Comparison of ENCODE assay signal across 10 cellular contexts in genomic region chr17:76120658-76121008, GRCh38. TPM values are rescaled to one million over a fixed set of nuclear protein-coding genes. Genes with fewer than 3 reads are reported as not detected.
A peak's percentile ranks its signal among the peaks of the same experiment; 100 is the strongest.
DNase-seq lines count a peak whose midpoint lies in the region; ATAC-seq, FAIRE-seq and TF ChIP-seq lines count a peak whose summit lies in the region.
"Had no signal": no experiment of that assay in that cellular context is flagged by ENCODE, and none has a peak within 500 bp of the region (broad histone marks: within the 10 kb centered on the region; RNA-seq: fewer than 3 reads in every experiment).

No MANE protein-coding gene starts in this region.

- H3K27ac ChIP-seq in GM23338 (ENCODE audit: low read depth) (no peak overlapping the region), H1 (ENCODE audit: low read depth, low read length) (no peak overlapping the region), testis (no peak overlapping the region)

- TF ChIP-seq POLR2A in H1 (IDR thresholded peaks at IDR 0.05; ENCODE audit: control extremely low read depth in 1 of 2, low read depth in 2 of 2, low read length in 2 of 2) (no peak), testis (IDR thresholded peaks at IDR 0.05) (no peak)

- peak overlapping the region; percentile 47; the same call in 1 of the 2 replicates for H2BK5ac ChIP-seq in H1 (ENCODE audit: low read depth, low read length)

- intact Hi-C loops in testis (cut with DNase I; ENCODE audit: low total_unique reads): loop anchor here (5.0 kb wide), 1 partner anchor 162 kb away; no protein-coding TSS in a partner anchor

- no peak overlapping the region; a peak in 2 of 7 replicates for H3K9ac ChIP-seq in H1 (replicated peaks in 1 of 4; ENCODE audit: extremely low read depth in 1 of 4, low read depth in 3 of 4, low read length in 3 of 4)

- no peak overlapping the region for H4K91ac ChIP-seq in H1 (replicated peaks; ENCODE audit: insufficient read length, low read length)

- ATAC-seq in GM23338: no peak

- no peak overlapping the region for H3K4ac ChIP-seq in H1 (replicated peaks; ENCODE audit: insufficient read length, low read depth, low read length)

- peaks cover 25% of the 10 kb centered on the region for H3K4me1 Mint-ChIP-seq in GM23338

- H3K36me3 ChIP-seq in GM23338 (ENCODE audit: insufficient read depth) (no peaks in the 10 kb centered on the region), H1 (ENCODE audit: control insufficient read depth in 2 of 4, insufficient read depth in 4 of 4, low read length in 3 of 4) (no peaks in the 10 kb centered on the region), testis (ENCODE audit: low read depth, missing control alignments) (no peaks in the 10 kb centered on the region)
- H3K36me3 ChIP-seq: thyroid gland had no signal

- H3K36me3 Mint-ChIP-seq in GM23338 (ENCODE audit: low read depth): no peaks in the 10 kb centered on the region

- POLR2A ChIA-PET in H1 (lab: Charles Lee; ENCODE audit: partially characterized antibody): interaction anchor here (0.8 to 5.4 kb wide), 5 partner anchors 14 to 329 kb away, joined by 3 to 70 read pairs (median 5); partner anchors contain the start of genes EXOC7 and FOXJ1

- H3K9me2 ChIP-seq in GM23338 (ENCODE audit: insufficient read depth): no peaks in the 10 kb centered on the region

- H3K23me2 ChIP-seq in H1 (ENCODE audit: low read depth, low read length): peaks cover 2% of the 10 kb centered on the region; the same call in 1 of the 2 replicates

- H3K9me3 Mint-ChIP-seq in GM23338: no peaks in the 10 kb centered on the region; the same call in 2 of the 3 replicates
- H3K9me3 Mint-ChIP-seq: nephron had no signal

- TF ChIP-seq EP300 in H1 (IDR thresholded peaks at IDR 0.05; ENCODE audit: borderline replicate concordance in 1 of 2, low read depth in 2 of 2, low read length in 2 of 2): no peak

- TF ChIP-seq RAD21 in H1 (IDR thresholded peaks at IDR 0.05 in 1 of 2, conservative IDR thresholded peaks at IDR 0.05 in 1 of 2; ENCODE audit: low read depth in 2 of 2, low read length in 2 of 2): no peak

- H2BK12ac ChIP-seq in H1 (ENCODE audit: low read depth, low read length): peak overlapping the region; percentile 79; the same call in 1 of the 2 replicates

- no peak overlapping the region for H4K8ac ChIP-seq in H1 (ENCODE audit: extremely low read depth, insufficient read depth, low read length)

- H4K5ac ChIP-seq in H1 (ENCODE audit: insufficient read length, low read depth, low read length): no peak overlapping the region

- no peak overlapping the region for H3K56ac ChIP-seq in H1 (replicated peaks; ENCODE audit: insufficient read length, low read depth, low read length)

- peak overlapping the region; percentile 8; the same call in 1 of the 2 replicates for H2BK20ac ChIP-seq in H1 (ENCODE audit: low read length)

- no peak for FAIRE-seq in H1 (lab: Jason Lieb, UNC)

- H3K4me2 ChIP-seq in GM23338 (peak overlapping the region; percentile 68), H1 (ENCODE audit: insufficient read depth in 1 of 2, low read depth in 2 of 2, low read length in 2 of 2) (peak overlapping the region; percentile 5 to 53; a peak in 3 of 4 replicates)

- H3K27ac Mint-ChIP-seq in GM23338: peak overlapping the region; percentile 37; the same call in 1 of the 2 replicates

- no peak overlapping the region for H2BK120ac ChIP-seq in H1 (replicated peaks; ENCODE audit: low read depth, low read length)

- no peaks in the 10 kb centered on the region for H3K79me1 ChIP-seq in H1 (ENCODE audit: low read depth, low read length)

- H3K27me3 ChIP-seq in GM23338 (ENCODE audit: insufficient read depth) (0 out of 2 replicates have a peak, but pooled peaks cover 4% of the 10 kb centered on the region), H1 (replicated peaks in 1 of 4; ENCODE audit: control insufficient read depth in 3 of 4, extremely low read depth in 1 of 4, insufficient read depth in 3 of 4, low read length in 3 of 4) (peaks cover 0 to 13% (median 7%) of the 10 kb centered on the region in 4 experiments; a peak in 4 of 7 replicates), testis (no peaks in the 10 kb centered on the region)
- H3K27me3 ChIP-seq: thyroid gland had no signal

- H3K23ac ChIP-seq in H1 (ENCODE audit: insufficient read length): no peak overlapping the region

- no peak for DNase-seq in GM23338 (ENCODE audit: low spot score)
- DNase-seq in H1 (ENCODE audit: low read depth in 1 of 2, low spot score in 2 of 2): no peak
- no peak for DNase-seq in testis
- DNase-seq in LoVo (ENCODE audit: low spot score): no peak
- DNase-seq: Calu3, left colon, thyroid gland had no signal

- H3K14ac ChIP-seq in H1 (ENCODE audit: insufficient read length): no peak overlapping the region

- TF ChIP-seq CTCF in GM23338 (conservative IDR thresholded peaks at IDR 0.05; ENCODE audit: low read depth in 2 of 2) (no peak), H1 (IDR thresholded peaks at IDR 0.05; ENCODE audit: control extremely low read depth in 1 of 3, insufficient read depth in 1 of 3, low read depth in 1 of 3, low read length in 3 of 3) (no peak), testis (IDR thresholded peaks at IDR 0.05) (no peak)

- no peak overlapping the region for H3K18ac ChIP-seq in H1 (ENCODE audit: extremely low read depth, low read length)

- CTCF ChIA-PET in H1 (lab: Charles Lee; ENCODE audit: partially characterized antibody): interaction anchor here (0.8 to 41.5 kb wide), 18 partner anchors 11 to 331 kb away, joined by 3 to 778 read pairs (median 6); partner anchors contain the start of genes FOXJ1, GALR2 and QRICH2

- H3K9me3 ChIP-seq in H1 (ENCODE audit: insufficient read depth in 2 of 2, low read depth in 1 of 2, low read length in 1 of 2) (no peaks in the 10 kb centered on the region), testis (no peaks in the 10 kb centered on the region)
- H3K9me3 ChIP-seq: thyroid gland had no signal

- peaks cover 29% of the 10 kb centered on the region; the same call in 1 of the 2 replicates for H3K4me1 ChIP-seq in GM23338 (ENCODE audit: insufficient read depth)
- H3K4me1 ChIP-seq in H1 (replicated peaks in 1 of 4; ENCODE audit: control insufficient read depth in 3 of 4, insufficient read depth in 4 of 4, low read length in 3 of 4): peaks cover 7 to 32% (median 19%) of the 10 kb centered on the region in 4 experiments
- H3K4me1 ChIP-seq in testis: peaks cover 6% of the 10 kb centered on the region

- 73% methylated on average over 5 of the region's 5 CpGs; no CpG with 5 or more reads in 1 of the 2 experiments for WGBS in H1 (ENCODE audit: extremely low coverage in 1 of 2, insufficient coverage in 1 of 2, insufficient read length in 1 of 2, insufficient replicate concordance in 2 of 2, low coverage in 1 of 2, low lambda C conversion rate in 2 of 2, missing lambda C conversion rate in 1 of 2), 2 experiments
- 84 to 87% methylated on average over 5 of the region's 5 CpGs for WGBS in testis, 2 donors

- H3K79me2 ChIP-seq in GM23338 (replicated peaks; ENCODE audit: insufficient read depth): no peaks in the 10 kb centered on the region
- H3K79me2 ChIP-seq in H1 (ENCODE audit: control insufficient read depth in 1 of 2, insufficient read depth in 2 of 2, low read length in 2 of 2): no peaks in the 10 kb centered on the region

- H4K20me1 ChIP-seq in GM23338 (replicated peaks; ENCODE audit: insufficient read depth) (no peaks in the 10 kb centered on the region), H1 (replicated peaks in 1 of 2; ENCODE audit: control insufficient read depth in 1 of 2, insufficient read depth in 2 of 2, low read length in 2 of 2) (no peaks in the 10 kb centered on the region)

- H3K4me3 ChIP-seq in GM23338 (no peak overlapping the region), H1 (ENCODE audit: extremely low read depth in 1 of 4, insufficient read depth in 2 of 4, low read depth in 3 of 4, low read length in 4 of 4) (peak overlapping the region in 3 of 4 experiments; percentile 5 to 48 (median 19); a peak in 2 of 8 replicates), testis (no peak overlapping the region)
- H3K4me3 ChIP-seq: thyroid gland had no signal

- H2AFZ ChIP-seq in GM23338: peak overlapping the region; percentile 81; the same call in 1 of the 2 replicates
- no peak overlapping the region for H2AFZ ChIP-seq in H1 (ENCODE audit: low read length)

- H2AK5ac ChIP-seq in H1 (ENCODE audit: low read depth, low read length): no peak overlapping the region

- H3K27me3 Mint-ChIP-seq in GM23338 (ENCODE audit: insufficient read depth, low read depth, poor library complexity): peaks cover 24% of the 10 kb centered on the region

- H3K4me3 Mint-ChIP-seq in GM23338: peak overlapping the region; percentile 33
- H3K4me3 Mint-ChIP-seq: nephron had no signal

- peaks cover 14% of the 10 kb centered on the region for H3F3A ChIP-seq in GM23338 (replicated peaks; ENCODE audit: low read depth)

- 0 out of 2 replicates have a peak overlapping the region, but pooled peaks have one; percentile 88 for H2BK15ac ChIP-seq in H1 (ENCODE audit: low read length)

RNA-seq across cellular contexts. Expression of gene EXOC7, which starts 17.0 kb away (rescaled TPM):
- total RNA-seq in GM23338 (2014; rRNA removed; shearing (Covaris generic)): 65.9 and 75.4 TPM in 2 replicates
- 77.4 and 77.5 TPM in 2 replicates for polyA plus RNA-seq in GM23338 (2016; fragmentation: Nextera tagmentation; extraction: Ambion mirVana)
- total RNA-seq in H1 (2021; fragmentation: NEBNext Ultra II Directional; extraction: Animal tissue kit (Norgen Biotek cat#: 25700)): 92.6 and 95.3 TPM in 2 replicates
- 77.1 and 83.3 TPM in 2 replicates for polyA plus RNA-seq in H1 (2011; rRNA removed)
- polyA plus RNA-seq in H1 (2011; cell fraction: cytosol; rRNA removed): 73.6 TPM
- 231 TPM for polyA plus RNA-seq in H1 (2011; cell fraction: nucleus; rRNA removed)
- polyA plus RNA-seq in H1 (2012, experiment 1 of 2): 53.1 to 105 TPM (median 63.0 TPM) in 4 replicates
- 42.5 TPM for polyA plus RNA-seq in H1 (2012, experiment 2 of 2)
- 44.0 TPM for polyA plus RNA-seq in H1 (2013, experiment 1 of 2)
- 43.4 TPM for polyA plus RNA-seq in H1 (2013, experiment 2 of 2)
- polyA minus RNA-seq in H1 (2011; rRNA and poly(A)+ RNA removed): 129 and 130 TPM in 2 replicates
- polyA minus RNA-seq in H1 (2011; cell fraction: cytosol; rRNA and poly(A)+ RNA removed): 56.7 TPM
- 113 TPM for polyA minus RNA-seq in H1 (2011; cell fraction: nucleus; rRNA and poly(A)+ RNA removed)
- 100 to 1,000 TPM; 138 TPM for total RNA-seq in testis
- polyA plus RNA-seq in testis (ENCODE audit: insufficient read depth, low read depth, low replicate concordance): 99.1 TPM

RNA-seq across cellular contexts. Expression of gene FOXJ1, which starts 20.4 kb away (rescaled TPM):
- 8.7 and 12.3 TPM in 2 replicates for total RNA-seq in GM23338 (2014; rRNA removed; shearing (Covaris generic))
- polyA plus RNA-seq in GM23338 (2016; fragmentation: Nextera tagmentation; extraction: Ambion mirVana) (2.3 and 2.8 TPM in 2 replicates), H1 (2011; rRNA removed) (4.6 and 4.7 TPM in 2 replicates), testis (ENCODE audit: insufficient read depth, low read depth, low replicate concordance) (30.5 TPM)
- total RNA-seq in H1 (2021; fragmentation: NEBNext Ultra II Directional; extraction: Animal tissue kit (Norgen Biotek cat#: 25700)): 4.9 and 5.4 TPM in 2 replicates
- polyA plus RNA-seq in H1 (2011; cell fraction: cytosol; rRNA removed): 3.7 TPM
- 3.7 TPM for polyA plus RNA-seq in H1 (2011; cell fraction: nucleus; rRNA removed)
- polyA plus RNA-seq in H1 (2012, experiment 1 of 2): 3.2 to 6.3 TPM (median 4.8 TPM) in 4 replicates
- 4.5 TPM for polyA plus RNA-seq in H1 (2012, experiment 2 of 2)
- polyA plus RNA-seq in H1 (2013, experiment 1 of 2): 5.4 TPM
- 5.7 TPM for polyA plus RNA-seq in H1 (2013, experiment 2 of 2)
- 1.3 TPM in 2 replicates for polyA minus RNA-seq in H1 (2011; rRNA and poly(A)+ RNA removed)
- polyA minus RNA-seq in H1 (2011; cell fraction: cytosol; rRNA and poly(A)+ RNA removed): 3.4 TPM
- polyA minus RNA-seq in H1 (2011; cell fraction: nucleus; rRNA and poly(A)+ RNA removed): 2.7 TPM
- total RNA-seq in testis: 10 to 100 TPM; 22.9 to 29.4 TPM
- total RNA-seq: Calu3, Right ventricle myocardium inferior had no signal

RNA-seq across cellular contexts. Expression of gene ZACN, which starts 41.7 kb away (rescaled TPM):
- total RNA-seq in GM23338 (2014; rRNA removed; shearing (Covaris generic)): not detected in 2 replicates
- 0.47 and 0.82 TPM in 2 replicates for polyA plus RNA-seq in GM23338 (2016; fragmentation: Nextera tagmentation; extraction: Ambion mirVana)
- total RNA-seq in H1 (2021; fragmentation: NEBNext Ultra II Directional; extraction: Animal tissue kit (Norgen Biotek cat#: 25700)): 0.26 TPM in 1 of 2 replicates, not detected in the other
- not detected in 2 replicates for polyA plus RNA-seq in H1 (2011; rRNA removed)
- polyA plus RNA-seq in H1 (2011; cell fraction: cytosol; rRNA removed): 0.03 TPM
- polyA plus RNA-seq in H1 (2011; cell fraction: nucleus; rRNA removed): 0.33 TPM
- 9.6 to 20.9 TPM (median 19.9 TPM) in 4 replicates for polyA plus RNA-seq in H1 (2012, experiment 1 of 2)
- 16.5 TPM for polyA plus RNA-seq in H1 (2012, experiment 2 of 2)
- polyA plus RNA-seq in H1 (2013, experiment 1 of 2): not detected
- not detected for polyA plus RNA-seq in H1 (2013, experiment 2 of 2)
- not detected in 2 replicates for polyA minus RNA-seq in H1 (2011; rRNA and poly(A)+ RNA removed)
- polyA minus RNA-seq in H1 (2011; cell fraction: cytosol; rRNA and poly(A)+ RNA removed): not detected
- polyA minus RNA-seq in H1 (2011; cell fraction: nucleus; rRNA and poly(A)+ RNA removed): 0.60 TPM
- under 1 TPM in 1 of 2 donors, not detected in 1; 0.31 TPM for total RNA-seq in testis
- 0.13 TPM for polyA plus RNA-seq in testis (ENCODE audit: insufficient read depth, low read depth, low replicate concordance)
- total RNA-seq: Right ventricle myocardium inferior, skeletal muscle tissue had no signal

RNA-seq across cellular contexts. Expression of gene GALR2, which starts 46.1 kb away (rescaled TPM):
- 0.70 and 2.2 TPM in 2 replicates for total RNA-seq in GM23338 (2014; rRNA removed; shearing (Covaris generic))
- 0.50 and 0.80 TPM in 2 replicates for polyA plus RNA-seq in GM23338 (2016; fragmentation: Nextera tagmentation; extraction: Ambion mirVana)
- total RNA-seq in H1 (2021; fragmentation: NEBNext Ultra II Directional; extraction: Animal tissue kit (Norgen Biotek cat#: 25700)): 0.86 and 1.0 TPM in 2 replicates
- 2.2 and 2.5 TPM in 2 replicates for polyA plus RNA-seq in H1 (2011; rRNA removed)
- polyA plus RNA-seq in H1 (2011; cell fraction: cytosol; rRNA removed): 1.1 TPM
- polyA plus RNA-seq in H1 (2011; cell fraction: nucleus; rRNA removed): 1.3 TPM
- 0.43 to 0.55 TPM (median 0.53 TPM) in 3 of 4 replicates, not detected in the other for polyA plus RNA-seq in H1 (2012, experiment 1 of 2)
- polyA plus RNA-seq in H1 (2012, experiment 2 of 2): 0.34 TPM
- polyA plus RNA-seq in H1 (2013, experiment 1 of 2): 0.65 TPM
- 0.75 TPM for polyA plus RNA-seq in H1 (2013, experiment 2 of 2)
- not detected in 2 replicates for polyA minus RNA-seq in H1 (2011; rRNA and poly(A)+ RNA removed)
- polyA minus RNA-seq in H1 (2011; cell fraction: cytosol; rRNA and poly(A)+ RNA removed): not detected
- not detected for polyA minus RNA-seq in H1 (2011; cell fraction: nucleus; rRNA and poly(A)+ RNA removed)
- 1 to 10 TPM in 1 of 2 donors, under 1 TPM in 1; 0.31 to 1.6 TPM for total RNA-seq in testis
- 0.47 TPM for polyA plus RNA-seq in testis (ENCODE audit: insufficient read depth, low read depth, low replicate concordance)
- total RNA-seq: left colon, Right ventricle myocardium inferior, skeletal muscle tissue, thyroid gland had no signal

RNA-seq across cellular contexts. Expression of gene SRP68, which starts 48.3 kb away (rescaled TPM):
- total RNA-seq in GM23338 (2014; rRNA removed; shearing (Covaris generic)): 60.3 and 62.8 TPM in 2 replicates
- polyA plus RNA-seq in GM23338 (2016; fragmentation: Nextera tagmentation; extraction: Ambion mirVana) (30.7 and 34.2 TPM in 2 replicates), H1 (2011; rRNA removed) (50.0 and 57.7 TPM in 2 replicates), testis (ENCODE audit: insufficient read depth, low read depth, low replicate concordance) (79.6 TPM)
- total RNA-seq in H1 (2021; fragmentation: NEBNext Ultra II Directional; extraction: Animal tissue kit (Norgen Biotek cat#: 25700)): 83.5 and 84.6 TPM in 2 replicates
- 60.9 TPM for polyA plus RNA-seq in H1 (2011; cell fraction: cytosol; rRNA removed)
- polyA plus RNA-seq in H1 (2011; cell fraction: nucleus; rRNA removed): 48.2 TPM
- 70.6 to 85.2 TPM (median 74.1 TPM) in 4 replicates for polyA plus RNA-seq in H1 (2012, experiment 1 of 2)
- 17.8 TPM for polyA plus RNA-seq in H1 (2012, experiment 2 of 2)
- 46.0 TPM for polyA plus RNA-seq in H1 (2013, experiment 1 of 2)
- 46.1 TPM for polyA plus RNA-seq in H1 (2013, experiment 2 of 2)
- 61.8 and 68.0 TPM in 2 replicates for polyA minus RNA-seq in H1 (2011; rRNA and poly(A)+ RNA removed)
- 37.0 TPM for polyA minus RNA-seq in H1 (2011; cell fraction: cytosol; rRNA and poly(A)+ RNA removed)
- 33.6 TPM for polyA minus RNA-seq in H1 (2011; cell fraction: nucleus; rRNA and poly(A)+ RNA removed)
- total RNA-seq in testis: 10 to 100 TPM; 49.2 to 53.4 TPM

Comparison
In these comparisons a context has a peak if more than half of its experiments do, and no peak if none do; other contexts are left out.
1. H3K4me3 ChIP-seq: peak in H1 (3 of 4); none in GM23338 (single experiment) and testis (0 of 2).